32 cellular contexts compared by ENCODE assay signal in genomic region chr6:89582669-89583325, GRCh38. TPM values are rescaled to one million over a fixed set of nuclear protein-coding genes. Genes with fewer than 3 reads are reported as not detected.
DNase-seq lines count a peak whose midpoint lies in the region; ATAC-seq, FAIRE-seq and TF ChIP-seq lines count a peak whose summit lies in the region.
"Had no signal": no experiment of that assay in that cellular context is flagged by ENCODE, and none has a peak within 500 bp of the region (broad histone marks: within the 10 kb centered on the region; RNA-seq: fewer than 3 reads in every experiment).

No MANE protein-coding gene starts in this region.

- peaks cover 0 to 5% of the 10 kb centered on the region in 2 donors for H3K36me3 Mint-ChIP-seq in stimulated activated naive B cell treated with anti-CD40 and anti-IgM and Interleukin-4, amounts not matched to agents 10 μg/mL and 1 μg/mL and 100 μg/mL, for 72 hours
- H3K36me3 Mint-ChIP-seq: naive B cell had no signal

- no peak overlapping the region for H3K4me3 Mint-ChIP-seq in stimulated activated naive CD8-positive, alpha-beta T cell treated with anti-CD3 and anti-CD28 coated beads, Interleukin-15, amount 100 ng/mL, for 72 hours
- H3K4me3 Mint-ChIP-seq in stimulated activated naive B cell treated with anti-CD40 and anti-IgM and Interleukin-4, amounts not matched to agents 10 μg/mL and 1 μg/mL and 100 μg/mL, for 72 hours, result no peak overlapping the region
- H3K4me3 Mint-ChIP-seq: activated T-helper 1 cell treated with anti-CD3 and anti-CD28 coated beads, Interleukin-12 subunit alpha, Interleukin-12 subunit beta, Interleukin-2, Interleukin-4 antibody, amounts not matched to agents 30 ng/mL and 10 ng/mL and 1 ng/mL, durations not matched to agents 14 hours and 24 hours and 36 hours; dendritic cell treated with granulocyte-macrophage colony-stimulating factor and Interleukin-4, amounts not matched to agents 40 ng/mL and 50 ng/mL, for 4 days; endodermal cell; mesothelial cell of epicardium; naive B cell had no signal

- H3K27me3 Mint-ChIP-seq in stimulated activated naive CD8-positive, alpha-beta T cell treated with anti-CD3 and anti-CD28 coated beads, Interleukin-15, amount 100 ng/mL, for 72 hours, result no peaks in the 10 kb centered on the region
- no peaks in the 10 kb centered on the region for H3K27me3 Mint-ChIP-seq in stimulated activated naive B cell treated with anti-CD40 and anti-IgM and Interleukin-4, amounts not matched to agents 10 μg/mL and 1 μg/mL and 100 μg/mL, for 72 hours
- H3K27me3 Mint-ChIP-seq: dendritic cell treated with granulocyte-macrophage colony-stimulating factor and Interleukin-4, amounts not matched to agents 40 ng/mL and 50 ng/mL, for 4 days; naive B cell had no signal

- no peaks in the 10 kb centered on the region for H3K9me3 Mint-ChIP-seq in stimulated activated naive CD8-positive, alpha-beta T cell treated with anti-CD3 and anti-CD28 coated beads, Interleukin-15, amount 100 ng/mL, for 72 hours
- H3K9me3 Mint-ChIP-seq in stimulated activated naive B cell treated with anti-CD40 and anti-IgM and Interleukin-4, amounts not matched to agents 10 μg/mL and 1 μg/mL and 100 μg/mL, for 72 hours, result no peaks in the 10 kb centered on the region
- H3K9me3 Mint-ChIP-seq: activated T-helper 1 cell treated with anti-CD3 and anti-CD28 coated beads, Interleukin-12 subunit alpha, Interleukin-12 subunit beta, Interleukin-2, Interleukin-4 antibody, amounts not matched to agents 30 ng/mL and 10 ng/mL and 1 ng/mL, durations not matched to agents 14 hours and 24 hours and 36 hours; dendritic cell treated with granulocyte-macrophage colony-stimulating factor and Interleukin-4, amounts not matched to agents 40 ng/mL and 50 ng/mL, for 4 days; endodermal cell; mesothelial cell of epicardium; naive B cell had no signal

- H3K27me3 ChIP-seq in bronchial epithelial cell (ENCODE audit: control insufficient read depth, insufficient read depth, low read length), result no peaks in the 10 kb centered on the region
- H3K27me3 ChIP-seq: body of pancreas, foreskin keratinocyte, heart left ventricle, spleen, tibial artery had no signal

- no peaks in the 10 kb centered on the region for H3K4me1 Mint-ChIP-seq in stimulated activated naive CD8-positive, alpha-beta T cell treated with anti-CD3 and anti-CD28 coated beads, Interleukin-15, amount 100 ng/mL, for 72 hours
- H3K4me1 Mint-ChIP-seq in stimulated activated naive B cell treated with anti-CD40 and anti-IgM and Interleukin-4, amounts not matched to agents 10 μg/mL and 1 μg/mL and 100 μg/mL, for 72 hours, result peaks cover 14 to 18% of the 10 kb centered on the region in 2 donors

- no peaks in the 10 kb centered on the region for H3K36me3 ChIP-seq in bronchial epithelial cell (ENCODE audit: control insufficient read depth, insufficient read depth, low read length)
- H3K36me3 ChIP-seq: heart left ventricle, spleen, tibial artery had no signal

- FAIRE-seq in bronchial epithelial cell (lab: Jason Lieb, UNC), result peak; percentile 13
- FAIRE-seq: H54, keratinocyte had no signal

- H3K4me3 ChIP-seq in bronchial epithelial cell (ENCODE audit: low read depth, low read length), result no peak overlapping the region
- H3K4me3 ChIP-seq: body of pancreas, heart left ventricle, spleen, tibial artery had no signal

- no peak overlapping the region for H3K27ac Mint-ChIP-seq in stimulated activated naive CD8-positive, alpha-beta T cell treated with anti-CD3 and anti-CD28 coated beads, Interleukin-15, amount 100 ng/mL, for 72 hours
- peak overlapping the region; percentile 4 for H3K27ac Mint-ChIP-seq in stimulated activated naive B cell treated with anti-CD40 and anti-IgM and Interleukin-4, amounts not matched to agents 10 μg/mL and 1 μg/mL and 100 μg/mL, for 72 hours
- H3K27ac Mint-ChIP-seq: activated T-helper 1 cell treated with anti-CD3 and anti-CD28 coated beads, Interleukin-12 subunit alpha, Interleukin-12 subunit beta, Interleukin-2, Interleukin-4 antibody, amounts not matched to agents 30 ng/mL and 10 ng/mL and 1 ng/mL, durations not matched to agents 14 hours and 24 hours and 36 hours; dendritic cell treated with granulocyte-macrophage colony-stimulating factor and Interleukin-4, amounts not matched to agents 40 ng/mL and 50 ng/mL, for 4 days; endodermal cell had no signal

- TF ChIP-seq CTCF in bronchial epithelial cell (IDR thresholded peaks at IDR 0.05; ENCODE audit: insufficient read depth, low read length, severe bottlenecking), result no peak

- no peak for DNase-seq in stimulated activated naive CD8-positive, alpha-beta T cell treated with anti-CD3 and anti-CD28 coated beads, Interleukin-15, amount 100 ng/mL, for 72 hours
- DNase-seq in stimulated activated naive CD8-positive, alpha-beta T cell treated with anti-CD3 and anti-CD28 coated beads, Interleukin-15, Interleukin-2, amounts not matched to agents 100 U/mL and 50 U/mL, for 24 hours, result no peak
- peak; percentile 41 for DNase-seq in NCI-H2029 (lab: John Stamatoyannopoulos, UW)
- peak; percentile 4 for DNase-seq in bronchial epithelial cell (ENCODE audit: low read depth)
- DNase-seq in stimulated activated naive B cell treated with anti-CD40 and anti-IgM and Interleukin-4, amounts not matched to agents 10 μg/mL and 1 μg/mL and 100 μg/mL, for 72 hours, result peak; percentile 24
- no peak for DNase-seq in kidney glomerular epithelial cell (lab: John Stamatoyannopoulos, UW)
- DNase-seq: activated CD4-positive, alpha-beta T cell treated with anti-CD3 and anti-CD28 coated beads, Interleukin-2, amount 50 U/mL, for 48 hours; activated CD4-positive, CD25-positive, alpha-beta regulatory T cell treated with anti-CD3 and anti-CD28 coated beads, Interleukin-2, amount 50 U/mL, for 72 hours; activated CD8-positive, alpha-beta memory T cell treated with anti-CD3 and anti-CD28 coated beads, Interleukin-2, amount 50 U/mL, for 48 hours; activated naive CD4-positive, alpha-beta T cell treated with anti-CD3 and anti-CD28 coated beads, Interleukin-2, amount 50 U/mL, for 16 hours; body of pancreas; GF-D8; heart left ventricle; Karpas-422; naive B cell; NCI-H146; NCI-H2171; posterior cingulate gyrus; right cardiac atrium; Right ventricle myocardium superior; spleen; stimulated activated CD4-positive, alpha-beta T cell treated with anti-CD3 and anti-CD28 coated beads, Interleukin-2, amount 100 ng/mL, for 24 hours; tibial artery had no signal

- ATAC-seq in stimulated activated naive CD8-positive, alpha-beta T cell treated with anti-CD3 and anti-CD28 coated beads, Interleukin-15, amount 100 ng/mL, for 72 hours, result peak; percentile 48
- ATAC-seq in stimulated activated naive CD8-positive, alpha-beta T cell treated with anti-CD3 and anti-CD28 coated beads, Interleukin-15, Interleukin-2, amounts not matched to agents 100 U/mL and 50 U/mL, for 24 hours, result no peak
- peak; percentile 88 to 94 for ATAC-seq in stimulated activated naive B cell treated with anti-CD40 and anti-IgM and Interleukin-4, amounts not matched to agents 10 μg/mL and 1 μg/mL and 100 μg/mL, for 72 hours (replicated peaks)
- ATAC-seq in GM18861 (IDR thresholded peaks at IDR 0.05; ENCODE audit: unreplicated experiment) (no peak), HG02763 (IDR thresholded peaks at IDR 0.05; ENCODE audit: unreplicated experiment) (no peak)
- ATAC-seq: body of pancreas, foreskin keratinocyte, heart left ventricle, right cardiac atrium had no signal

RNA-seq across cellular contexts. Expression of gene LYRM2, which starts 55.8 kb away (rescaled TPM):
- total RNA-seq in bronchial epithelial cell, result 9.7 and 14.6 TPM in 2 replicates

Comparison
In these comparisons a context has a peak if more than half of its experiments do, and no peak if none do; other contexts are left out.
1. ATAC-seq: peak in stimulated activated naive CD8-positive, alpha-beta T cell treated with anti-CD3 and anti-CD28 coated beads, Interleukin-15, amount 100 ng/mL, for 72 hours (single experiment) and stimulated activated naive B cell treated with anti-CD40 and anti-IgM and Interleukin-4, amounts not matched to agents 10 μg/mL and 1 μg/mL and 100 μg/mL, for 72 hours (2 of 2); none in stimulated activated naive CD8-positive, alpha-beta T cell treated with anti-CD3 and anti-CD28 coated beads, Interleukin-15, Interleukin-2, amounts not matched to agents 100 U/mL and 50 U/mL, for 24 hours (single experiment), GM18861 (single experiment) and HG02763 (single experiment).
2. DNase-seq: peak in NCI-H2029 (single experiment), bronchial epithelial cell (single experiment) and stimulated activated naive B cell treated with anti-CD40 and anti-IgM and Interleukin-4, amounts not matched to agents 10 μg/mL and 1 μg/mL and 100 μg/mL, for 72 hours (single experiment); none in stimulated activated naive CD8-positive, alpha-beta T cell treated with anti-CD3 and anti-CD28 coated beads, Interleukin-15, amount 100 ng/mL, for 72 hours (0 of 2), stimulated activated naive CD8-positive, alpha-beta T cell treated with anti-CD3 and anti-CD28 coated beads, Interleukin-15, Interleukin-2, amounts not matched to agents 100 U/mL and 50 U/mL, for 24 hours (single experiment) and kidney glomerular epithelial cell (single experiment).